ENCODE assay signal across 1 cellular context in the genomic region with DNA sequence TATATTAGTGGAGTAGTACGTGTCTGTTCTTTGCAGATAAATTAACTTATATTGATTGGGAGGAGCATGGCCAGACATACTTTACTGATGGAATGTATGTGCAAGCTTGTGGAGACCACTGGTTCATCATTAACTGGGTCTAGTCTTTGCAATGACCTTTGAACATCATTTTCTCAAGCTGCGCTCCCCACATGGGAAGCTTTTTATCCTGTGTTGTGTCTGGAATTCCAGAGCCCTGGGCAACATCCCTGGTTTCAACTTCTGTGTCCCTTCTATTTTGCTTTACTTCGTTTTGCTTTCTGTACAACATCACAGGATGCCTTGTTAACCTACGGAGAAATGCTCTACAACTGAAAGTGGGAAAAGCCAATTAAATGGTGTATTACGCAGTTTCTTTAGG.
TF ChIP-seq lines count a peak whose summit lies in the region.

No MANE protein-coding gene starts in this region.

TF ChIP-seq in HepG2, 621 proteins besides CTCF, POLR2A, EP300 and RAD21 (continued from another document and continues in another):
- TF ChIP-seq, protein P1, sequence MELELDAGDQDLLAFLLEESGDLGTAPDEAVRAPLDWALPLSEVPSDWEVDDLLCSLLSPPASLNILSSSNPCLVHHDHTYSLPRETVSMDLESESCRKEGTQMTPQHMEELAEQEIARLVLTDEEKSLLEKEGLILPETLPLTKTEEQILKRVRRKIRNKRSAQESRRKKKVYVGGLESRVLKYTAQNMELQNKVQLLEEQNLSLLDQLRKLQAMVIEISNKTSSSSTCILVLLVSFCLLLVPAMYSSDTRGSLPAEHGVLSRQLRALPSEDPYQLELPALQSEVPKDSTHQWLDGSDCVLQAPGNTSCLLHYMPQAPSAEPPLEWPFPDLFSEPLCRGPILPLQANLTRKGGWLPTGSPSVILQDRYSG (CRISPR knock-in tag; IDR thresholded peaks at IDR 0.05) = no peak
- TF ChIP-seq TIGD3 (CRISPR knock-in tag; IDR thresholded peaks at IDR 0.05; ENCODE audit: borderline replicate concordance) (no peak), REL (CRISPR knock-in tag; conservative IDR thresholded peaks at IDR 0.05) (no peak), CSRNP2 (CRISPR knock-in tag; conservative IDR thresholded peaks at IDR 0.05; ENCODE audit: low read depth) (no peak), ZNF776 (CRISPR knock-in tag; IDR thresholded peaks at IDR 0.05) (no peak), ZNF431 (CRISPR knock-in tag; IDR thresholded peaks at IDR 0.05; ENCODE audit: borderline replicate concordance, low read depth) (no peak), ATF5 (CRISPR knock-in tag; IDR thresholded peaks at IDR 0.05; ENCODE audit: low read depth) (no peak), GATA4 (IDR thresholded peaks at IDR 0.05; ENCODE audit: borderline replicate concordance, low read depth) (peak; percentile 78; the same call in 1 of the 2 replicates), TARDBP (CRISPR knock-in tag; IDR thresholded peaks at IDR 0.05) (peak; percentile 61), XRCC5 (optimal IDR thresholded peaks at IDR 0.05; ENCODE audit: low read length) (peak; percentile 51), ZNF33B (CRISPR knock-in tag; IDR thresholded peaks at IDR 0.05) (no peak), RXRB (CRISPR knock-in tag; IDR thresholded peaks at IDR 0.05; ENCODE audit: borderline replicate concordance) (peak; percentile 93), SALL1 (CRISPR knock-in tag; IDR thresholded peaks at IDR 0.05) (peak; percentile 80; the same call in 1 of the 2 replicates), DDIT3 (CRISPR knock-in tag; IDR thresholded peaks at IDR 0.05) (no peak), ZSCAN12 (CRISPR knock-in tag; IDR thresholded peaks at IDR 0.05) (no peak), ZNF724P (CRISPR knock-in tag; IDR thresholded peaks at IDR 0.05; ENCODE audit: borderline replicate concordance) (no peak), ZNF788 (CRISPR knock-in tag; IDR thresholded peaks at IDR 0.05; ENCODE audit: borderline replicate concordance) (no peak; the same call in 1 of the 2 replicates), TBX2 (CRISPR knock-in tag; IDR thresholded peaks at IDR 0.05; ENCODE audit: borderline replicate concordance) (peak; percentile 48; the same call in 1 of the 2 replicates), KIAA2018 (CRISPR knock-in tag; IDR thresholded peaks at IDR 0.05; ENCODE audit: borderline replicate concordance) (no peak), ZNF629 (CRISPR knock-in tag; conservative IDR thresholded peaks at IDR 0.05) (no peak), AHR (CRISPR knock-in tag; IDR thresholded peaks at IDR 0.05) (no peak), ZNF567 (CRISPR knock-in tag; IDR thresholded peaks at IDR 0.05; ENCODE audit: borderline replicate concordance) (no peak), ZNF660 (CRISPR knock-in tag; IDR thresholded peaks at IDR 0.05; ENCODE audit: borderline replicate concordance, low read depth) (no peak), NFE2L2 (IDR thresholded peaks at IDR 0.05; ENCODE audit: low read length) (no peak), SKI (IDR thresholded peaks at IDR 0.05; ENCODE audit: partially characterized antibody) (peak; percentile 99), ZSCAN29 (CRISPR knock-in tag; conservative IDR thresholded peaks at IDR 0.05) (no peak), DMAP1 (CRISPR knock-in tag; IDR thresholded peaks at IDR 0.05) (peak; percentile 67), MTF1 (CRISPR knock-in tag; IDR thresholded peaks at IDR 0.05) (no peak), ZNF891 (CRISPR knock-in tag; IDR thresholded peaks at IDR 0.05) (no peak), KMT2A (CRISPR knock-in tag; IDR thresholded peaks at IDR 0.05) (no peak)
- TF ChIP-seq, protein P2, sequence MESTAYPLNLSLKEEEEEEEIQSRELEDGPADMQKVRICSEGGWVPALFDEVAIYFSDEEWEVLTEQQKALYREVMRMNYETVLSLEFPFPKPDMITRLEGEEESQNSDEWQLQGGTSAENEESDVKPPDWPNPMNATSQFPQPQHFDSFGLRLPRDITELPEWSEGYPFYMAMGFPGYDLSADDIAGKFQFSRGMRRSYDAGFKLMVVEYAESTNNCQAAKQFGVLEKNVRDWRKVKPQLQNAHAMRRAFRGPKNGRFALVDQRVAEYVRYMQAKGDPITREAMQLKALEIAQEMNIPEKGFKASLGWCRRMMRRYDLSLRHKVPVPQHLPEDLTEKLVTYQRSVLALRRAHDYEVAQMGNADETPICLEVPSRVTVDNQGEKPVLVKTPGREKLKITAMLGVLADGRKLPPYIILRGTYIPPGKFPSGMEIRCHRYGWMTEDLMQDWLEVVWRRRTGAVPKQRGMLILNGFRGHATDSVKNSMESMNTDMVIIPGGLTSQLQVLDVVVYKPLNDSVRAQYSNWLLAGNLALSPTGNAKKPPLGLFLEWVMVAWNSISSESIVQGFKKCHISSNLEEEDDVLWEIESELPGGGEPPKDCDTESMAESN (CRISPR knock-in tag; conservative IDR thresholded peaks at IDR 0.05) = no peak
- TF ChIP-seq, protein P3, sequence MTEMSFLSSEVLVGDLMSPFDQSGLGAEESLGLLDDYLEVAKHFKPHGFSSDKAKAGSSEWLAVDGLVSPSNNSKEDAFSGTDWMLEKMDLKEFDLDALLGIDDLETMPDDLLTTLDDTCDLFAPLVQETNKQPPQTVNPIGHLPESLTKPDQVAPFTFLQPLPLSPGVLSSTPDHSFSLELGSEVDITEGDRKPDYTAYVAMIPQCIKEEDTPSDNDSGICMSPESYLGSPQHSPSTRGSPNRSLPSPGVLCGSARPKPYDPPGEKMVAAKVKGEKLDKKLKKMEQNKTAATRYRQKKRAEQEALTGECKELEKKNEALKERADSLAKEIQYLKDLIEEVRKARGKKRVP (CRISPR knock-in tag; IDR thresholded peaks at IDR 0.05) = peak in 1 of 2 experiments; percentile 58; a peak in 1 of 4 replicates
- TF ChIP-seq, protein P4, sequence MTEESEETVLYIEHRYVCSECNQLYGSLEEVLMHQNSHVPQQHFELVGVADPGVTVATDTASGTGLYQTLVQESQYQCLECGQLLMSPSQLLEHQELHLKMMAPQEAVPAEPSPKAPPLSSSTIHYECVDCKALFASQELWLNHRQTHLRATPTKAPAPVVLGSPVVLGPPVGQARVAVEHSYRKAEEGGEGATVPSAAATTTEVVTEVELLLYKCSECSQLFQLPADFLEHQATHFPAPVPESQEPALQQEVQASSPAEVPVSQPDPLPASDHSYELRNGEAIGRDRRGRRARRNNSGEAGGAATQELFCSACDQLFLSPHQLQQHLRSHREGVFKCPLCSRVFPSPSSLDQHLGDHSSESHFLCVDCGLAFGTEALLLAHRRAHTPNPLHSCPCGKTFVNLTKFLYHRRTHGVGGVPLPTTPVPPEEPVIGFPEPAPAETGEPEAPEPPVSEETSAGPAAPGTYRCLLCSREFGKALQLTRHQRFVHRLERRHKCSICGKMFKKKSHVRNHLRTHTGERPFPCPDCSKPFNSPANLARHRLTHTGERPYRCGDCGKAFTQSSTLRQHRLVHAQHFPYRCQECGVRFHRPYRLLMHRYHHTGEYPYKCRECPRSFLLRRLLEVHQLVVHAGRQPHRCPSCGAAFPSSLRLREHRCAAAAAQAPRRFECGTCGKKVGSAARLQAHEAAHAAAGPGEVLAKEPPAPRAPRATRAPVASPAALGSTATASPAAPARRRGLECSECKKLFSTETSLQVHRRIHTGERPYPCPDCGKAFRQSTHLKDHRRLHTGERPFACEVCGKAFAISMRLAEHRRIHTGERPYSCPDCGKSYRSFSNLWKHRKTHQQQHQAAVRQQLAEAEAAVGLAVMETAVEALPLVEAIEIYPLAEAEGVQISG (CRISPR knock-in tag; IDR thresholded peaks at IDR 0.05) = peak; percentile 59
- TF ChIP-seq, protein P5, sequence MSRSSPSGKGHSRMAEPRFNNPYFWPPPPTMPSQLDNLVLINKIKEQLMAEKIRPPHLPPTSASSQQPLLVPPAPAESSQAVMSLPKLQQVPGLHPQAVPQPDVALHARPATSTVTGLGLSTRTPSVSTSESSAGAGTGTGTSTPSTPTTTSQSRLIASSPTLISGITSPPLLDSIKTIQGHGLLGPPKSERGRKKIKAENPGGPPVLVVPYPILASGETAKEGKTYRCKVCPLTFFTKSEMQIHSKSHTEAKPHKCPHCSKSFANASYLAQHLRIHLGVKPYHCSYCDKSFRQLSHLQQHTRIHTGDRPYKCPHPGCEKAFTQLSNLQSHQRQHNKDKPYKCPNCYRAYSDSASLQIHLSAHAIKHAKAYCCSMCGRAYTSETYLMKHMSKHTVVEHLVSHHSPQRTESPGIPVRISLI (CRISPR knock-in tag; IDR thresholded peaks at IDR 0.05; ENCODE audit: borderline replicate concordance) = peak; percentile 87
